ENCODE assay signal across 9 cellular contexts in the genomic region with DNA sequence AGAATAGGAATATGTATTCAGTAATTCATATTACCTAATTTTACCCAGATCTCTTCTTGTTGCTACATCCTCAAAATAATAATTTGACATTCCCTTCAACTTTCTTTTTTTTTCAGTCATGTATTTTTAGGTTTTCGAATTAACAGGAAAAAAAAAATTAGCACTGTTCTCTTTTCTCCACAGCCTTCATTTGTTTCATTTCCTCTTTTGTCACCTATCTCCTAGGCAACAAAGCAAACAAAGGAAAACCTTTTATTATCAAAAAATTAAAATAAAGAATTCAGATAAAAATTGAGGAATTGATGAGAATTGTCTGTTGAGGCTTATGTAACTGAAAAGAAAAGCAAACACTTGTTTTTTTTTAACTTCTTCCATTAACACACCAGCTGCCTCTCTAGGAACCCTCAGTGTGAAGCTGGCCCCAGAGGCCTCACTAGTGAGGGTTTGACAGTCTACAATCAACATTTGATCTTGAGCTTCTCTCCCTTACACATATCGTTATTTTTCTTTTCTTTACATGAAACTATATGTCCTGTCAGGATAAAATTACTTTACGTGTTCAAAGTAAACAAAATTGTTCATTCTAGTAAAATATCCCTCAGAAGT.
DNase-seq lines count a peak whose midpoint lies in the region; ATAC-seq lines count a peak whose summit lies in the region.
"Had no signal": no experiment of that assay in that cellular context is flagged by ENCODE, and none has a peak within 500 bp of the region (broad histone marks: within the 10 kb centered on the region; RNA-seq: fewer than 3 reads in every experiment).

No MANE protein-coding gene starts in this region.

- ATAC-seq in GM19463 (IDR thresholded peaks at IDR 0.05; ENCODE audit: unreplicated experiment) (peak; percentile 55), HG03103 (IDR thresholded peaks at IDR 0.05; ENCODE audit: low read depth, unreplicated experiment) (peak; percentile 72)

- intact Hi-C loops in posterior cingulate gyrus (cut with DNase I), result no loop called here

- DNase-seq in CD1c-positive myeloid dendritic cell (ENCODE audit: extremely low spot score), result peak; percentile 95
- DNase-seq in RPMI8226, result peak; percentile 79
- no peak for DNase-seq in HCEC 1CT
- DNase-seq in posterior cingulate gyrus, result no peak
- DNase-seq in NCI-H226, result no peak
- DNase-seq in activated CD8-positive, alpha-beta memory T cell treated with anti-CD3 and anti-CD28 coated beads, Interleukin-2, amount 50 U/mL, for 4 hours, result no peak
- DNase-seq: right cardiac atrium had no signal

Comparison
In these comparisons a context has a peak if more than half of its experiments do, and no peak if none do; other contexts are left out.
1. DNase-seq: peak in CD1c-positive myeloid dendritic cell (single experiment) and RPMI8226 (single experiment); none in HCEC 1CT (single experiment), posterior cingulate gyrus (0 of 10), NCI-H226 (single experiment) and activated CD8-positive, alpha-beta memory T cell treated with anti-CD3 and anti-CD28 coated beads, Interleukin-2, amount 50 U/mL, for 4 hours (single experiment).